ENCODE assay signal across 8 cellular contexts in the genomic region with DNA sequence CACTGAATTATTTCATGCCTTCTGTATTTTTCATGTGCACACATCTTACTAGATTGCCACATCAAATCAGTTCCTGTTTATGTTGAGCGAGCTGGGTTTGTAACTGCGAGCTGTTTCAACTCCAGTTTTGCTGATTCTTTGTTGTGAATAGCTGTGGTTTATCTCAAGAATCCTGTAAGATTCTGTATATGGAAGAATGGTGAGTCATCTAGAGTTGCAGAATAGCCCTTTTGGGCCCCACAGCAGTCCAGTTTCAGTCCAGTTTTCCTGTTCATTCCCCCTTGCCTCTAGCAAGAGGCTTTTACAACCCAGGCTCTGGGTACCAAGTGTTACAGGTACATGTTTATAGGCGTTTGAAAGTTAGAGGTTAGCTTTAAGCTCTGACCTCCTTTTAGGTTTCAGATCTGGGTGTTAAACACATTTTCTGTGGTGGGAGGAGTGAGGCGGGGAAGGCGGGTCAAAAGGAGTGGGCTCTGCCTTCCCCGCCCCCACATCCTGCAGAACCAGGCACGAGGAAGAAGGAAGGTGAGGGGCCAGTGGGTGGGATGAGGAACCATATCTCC. TPM values are rescaled to one million over a fixed set of nuclear protein-coding genes. Genes with fewer than 3 reads are reported as not detected.
DNase-seq lines count a peak whose midpoint lies in the region; ATAC-seq and TF ChIP-seq lines count a peak whose summit lies in the region.

No MANE protein-coding gene starts in this region.

- DNase-seq in Ammon's horn (ENCODE audit: low spot score) (peak; percentile 55), T-helper 9 cell (peak; percentile 19), dorsolateral prefrontal cortex (no peak), mucosa of gallbladder (ENCODE audit: low spot score) (peak; percentile 42), upper lobe of right lung (no peak)
- no peak for DNase-seq in effector CD4-positive, alpha-beta T cell

- ATAC-seq in GM19397 (IDR thresholded peaks at IDR 0.05; ENCODE audit: unreplicated experiment) (peak; percentile 56), HG03520 (IDR thresholded peaks at IDR 0.05; ENCODE audit: unreplicated experiment) (peak; percentile 67), upper lobe of right lung (peak; percentile 77)

- H3K9me3 ChIP-seq in upper lobe of right lung: no peaks in the 10 kb centered on the region

- H3K36me3 ChIP-seq in upper lobe of right lung: no peaks in the 10 kb centered on the region

- TF ChIP-seq CTCF in dorsolateral prefrontal cortex (IDR thresholded peaks at IDR 0.05 in 54 of 56, conservative IDR thresholded peaks at IDR 0.05 in 2 of 56; ENCODE audit: low read depth in 1 of 56, partially characterized antibody in 56 of 56) (no peak), upper lobe of right lung (IDR thresholded peaks at IDR 0.05) (no peak)

- no peak overlapping the region for H3K4me3 ChIP-seq in dorsolateral prefrontal cortex
- no peak overlapping the region for H3K4me3 ChIP-seq in upper lobe of right lung

- intact Hi-C loops in dorsolateral prefrontal cortex (cut with DNase I) (no loop called here), upper lobe of right lung (cut with DNase I) (no loop called here)

- peak overlapping the region in 54 of 59 donors; percentile 2 to 86 (median 64) for H3K27ac ChIP-seq in dorsolateral prefrontal cortex
- peak overlapping the region; percentile 71 for H3K27ac ChIP-seq in upper lobe of right lung

- H3K27me3 ChIP-seq in dorsolateral prefrontal cortex (no peaks in the 10 kb centered on the region), upper lobe of right lung (no peaks in the 10 kb centered on the region)

- peaks cover 50% of the 10 kb centered on the region for H3K4me1 ChIP-seq in upper lobe of right lung

RNA-seq across cellular contexts. Expression of a gene that starts 32.7 kb away (rescaled TPM):
- total RNA-seq in dorsolateral prefrontal cortex (10 to 100 TPM; 44.0 to 85.9 (median 62.0) TPM), mucosa of gallbladder (37.1 TPM), upper lobe of right lung (51.8 TPM)

Comparison
In these comparisons a context has a peak if more than half of its experiments do, and no peak if none do; other contexts are left out.
1. DNase-seq: peak in Ammon's horn (single experiment), T-helper 9 cell (single experiment) and mucosa of gallbladder (single experiment); none in dorsolateral prefrontal cortex (0 of 10), upper lobe of right lung (single experiment) and effector CD4-positive, alpha-beta T cell (single experiment).
2. Peak in every context shown above with its lines, with median percentiles within 50 percentile points of each other: ATAC-seq.